1 cellular context compared by ENCODE assay signal in the genomic region with DNA sequence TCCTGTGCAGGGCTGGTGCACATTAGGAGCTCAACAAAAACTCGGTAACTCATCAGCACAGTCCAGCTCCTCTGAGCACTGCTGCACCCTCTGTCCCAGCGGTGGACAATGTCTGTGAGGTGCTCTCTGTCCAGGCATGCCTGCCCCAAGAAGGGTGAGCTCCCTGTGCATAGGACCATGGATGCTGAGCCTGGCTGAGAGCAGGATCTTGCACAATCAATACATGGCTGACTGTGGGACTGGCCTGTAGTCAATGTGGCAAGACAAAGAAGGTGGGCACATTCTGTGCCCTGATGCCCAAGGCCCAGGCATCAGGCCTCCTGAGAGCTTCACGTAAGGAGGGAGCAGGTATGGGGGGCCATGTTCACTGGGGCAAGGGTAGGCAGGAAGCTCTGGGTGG.
TF ChIP-seq lines count a peak whose summit lies in the region.

No MANE protein-coding gene starts in this region.

TF ChIP-seq in HepG2, 621 proteins besides CTCF, POLR2A, EP300 and RAD21:
- TF ChIP-seq CEBPB (IDR thresholded peaks at IDR 0.05; ENCODE audit: borderline replicate concordance, low read depth, low read length), result peak; percentile 57; the same call in 1 of the 2 replicates
- TF ChIP-seq, protein P1, sequence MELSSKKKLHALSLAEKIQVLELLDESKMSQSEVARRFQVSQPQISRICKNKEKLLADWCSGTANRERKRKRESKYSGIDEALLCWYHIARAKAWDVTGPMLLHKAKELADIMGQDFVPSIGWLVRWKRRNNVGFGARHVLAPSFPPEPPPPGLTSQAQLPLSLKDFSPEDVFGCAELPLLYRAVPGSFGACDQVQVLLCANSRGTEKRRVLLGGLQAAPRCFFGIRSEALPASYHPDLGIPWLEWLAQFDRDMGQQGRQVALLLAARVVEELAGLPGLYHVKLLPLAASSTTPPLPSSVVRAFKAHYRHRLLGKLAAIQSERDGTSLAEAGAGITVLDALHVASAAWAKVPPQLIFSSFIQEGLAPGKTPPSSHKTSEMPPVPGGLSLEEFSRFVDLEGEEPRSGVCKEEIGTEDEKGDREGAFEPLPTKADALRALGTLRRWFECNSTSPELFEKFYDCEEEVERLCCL (CRISPR knock-in tag; IDR thresholded peaks at IDR 0.05; ENCODE audit: borderline replicate concordance), result no peak
